8 cellular contexts compared by ENCODE assay signal in genomic region chr12:111437816-111438454, GRCh38. TPM values are rescaled to one million over a fixed set of nuclear protein-coding genes. Genes with fewer than 3 reads are reported as not detected.
DNase-seq lines count a peak whose midpoint lies in the region; ATAC-seq, FAIRE-seq and TF ChIP-seq lines count a peak whose summit lies in the region.

No MANE protein-coding gene starts in this region.

- H3K4me3 ChIP-seq in lower lobe of right lung: no peak overlapping the region

- no peaks in the 10 kb centered on the region for H3K9me3 ChIP-seq in lower lobe of right lung

- H3K36me3 ChIP-seq in lower lobe of right lung: peaks cover 22% of the 10 kb centered on the region

- H3K36me3 Mint-ChIP-seq in MCF 10A (ENCODE audit: insufficient read depth, unreplicated experiment): peaks cover 35% of the 10 kb centered on the region

- H3K27me3 ChIP-seq in lower lobe of right lung (ENCODE audit: low read depth): no peaks in the 10 kb centered on the region

- TF ChIP-seq CTCF in MCF 10A (IDR thresholded peaks at IDR 0.05; ENCODE audit: unreplicated experiment) (no peak), lower lobe of right lung (IDR thresholded peaks at IDR 0.05) (no peak)

- no peak for FAIRE-seq in GM19239 (lab: Jason Lieb, UNC)

- POLR2A ChIA-PET in MCF 10A (lab: Yijun Ruan, JAX): interaction anchor here (0.7 to 1.8 kb wide), 3 partner anchors 14 to 653 kb away, joined by 3 to 6 read pairs (median 3); no protein-coding TSS in a partner anchor

- no peaks in the 10 kb centered on the region for H3K27me3 Mint-ChIP-seq in MCF 10A (ENCODE audit: insufficient read depth, unreplicated experiment)

- BruUV-seq in MCF 10A (replicated peaks; lab: Mats Ljungman, UMichigan): no TSS peak

- intact Hi-C loops in MCF 10A (cut with micrococcal nuclease): no loop called here
- intact Hi-C loops in lower lobe of right lung (cut with DNase I): no loop called here

- H3K4me3 Mint-ChIP-seq in MCF 10A (ENCODE audit: unreplicated experiment): no peak overlapping the region

- CTCF ChIA-PET in MCF 10A (lab: Yijun Ruan, JAX): interaction anchor here (0.6 to 3.0 kb wide), 3 partner anchors 13 to 543 kb away, joined by 4 to 19 read pairs (median 14); no protein-coding TSS in a partner anchor

- H3K27ac ChIP-seq in lower lobe of right lung: peak overlapping the region; percentile 43

- DNase-seq in AML-193 (lab: John Stamatoyannopoulos, UW) (peak; percentile 51 to 52), M059J (ENCODE audit: low read depth) (peak; percentile 87), MCF 10A (ENCODE audit: unreplicated experiment) (peak; percentile 85), lower lobe of right lung (peak; percentile 76), GM19239 (ENCODE audit: insufficient read length, low spot score) (no peak), NCI-H146 (lab: John Stamatoyannopoulos, UW) (no peak)
- no peak for DNase-seq in stimulated activated CD4-positive, alpha-beta T cell treated with anti-CD3 and anti-CD28 coated beads, Interleukin-1b, Interleukin-23, amount 100 ng/mL, for 48 hours
- no peak for DNase-seq in activated CD4-positive, alpha-beta T cell treated with anti-CD3 and anti-CD28 coated beads, Interleukin-2, amount 50 U/mL, for 4 hours

- H3K27ac Mint-ChIP-seq in MCF 10A (ENCODE audit: low read depth, unreplicated experiment): peak overlapping the region; percentile 50

- H3K9me3 Mint-ChIP-seq in MCF 10A (ENCODE audit: unreplicated experiment): no peaks in the 10 kb centered on the region

- peaks cover 36% of the 10 kb centered on the region for H3K4me1 Mint-ChIP-seq in MCF 10A (ENCODE audit: insufficient read depth, unreplicated experiment)

- ATAC-seq in lower lobe of right lung: peak; percentile 51 to 58

- H3K4me1 ChIP-seq in lower lobe of right lung: peaks cover 100% of the 10 kb centered on the region

RNA-seq across cellular contexts. Expression of gene SH2B3, which starts 32.2 kb away (rescaled TPM):
- total RNA-seq in M059J (2014; rRNA removed; shearing (Covaris generic)): 31.5 and 48.6 TPM in 2 replicates
- total RNA-seq in MCF 10A (2022) (4.5 and 5.1 TPM in 2 replicates), lower lobe of right lung (49.5 TPM)

Comparison
In these comparisons a context has a peak if more than half of its experiments do, and no peak if none do; other contexts are left out.
1. DNase-seq: peak in AML-193 (2 of 2), M059J (single experiment), MCF 10A (single experiment) and lower lobe of right lung (single experiment); none in GM19239 (single experiment), stimulated activated CD4-positive, alpha-beta T cell treated with anti-CD3 and anti-CD28 coated beads, Interleukin-1b, Interleukin-23, amount 100 ng/mL, for 48 hours (single experiment), activated CD4-positive, alpha-beta T cell treated with anti-CD3 and anti-CD28 coated beads, Interleukin-2, amount 50 U/mL, for 4 hours (0 of 2) and NCI-H146 (single experiment).